13 cellular contexts compared by ENCODE assay signal in genomic region chr14:54444701-54445100, GRCh38. TPM values are rescaled to one million over a fixed set of nuclear protein-coding genes. Genes with fewer than 3 reads are reported as not detected.
"Had no signal": no experiment of that assay in that cellular context is flagged by ENCODE, and none has a peak within 500 bp of the region (broad histone marks: within the 10 kb centered on the region; RNA-seq: fewer than 3 reads in every experiment).

No MANE protein-coding gene starts in this region.

- H3K4me3 ChIP-seq: ascending aorta, cardiac muscle cell, esophagus squamous epithelium, left ventricle myocardium inferior had no signal

- H3K27ac Mint-ChIP-seq: activated naive CD8-positive, alpha-beta T cell treated with anti-CD3 and anti-CD28 coated beads, Interleukin-2, amount 10 ng/mL, durations not matched to agents 7 days and 5 days; activated T-cell treated with anti-CD3 and anti-CD28 coated beads, Interleukin-2, amount 50 U/mL, for 72 hours; T-helper 2 cell treated with Interferon-gamma antibody and Interleukin-4, amounts not matched to agents 5 μg/mL and 100 μg/mL, for 36 hours had no signal

- H3K4me3 Mint-ChIP-seq: activated naive CD8-positive, alpha-beta T cell treated with anti-CD3 and anti-CD28 coated beads, Interleukin-2, amount 10 ng/mL, durations not matched to agents 7 days and 5 days; activated T-cell treated with anti-CD3 and anti-CD28 coated beads, Interleukin-2, amount 50 U/mL, for 72 hours; T-helper 2 cell treated with Interferon-gamma antibody and Interleukin-4, amounts not matched to agents 5 μg/mL and 100 μg/mL, for 36 hours had no signal

- H3K27me3 ChIP-seq: ascending aorta, cardiac muscle cell, esophagus squamous epithelium had no signal

- ATAC-seq: activated CD4-positive, CD25-positive, alpha-beta regulatory T cell treated with anti-CD3 and anti-CD28 coated beads, Interleukin-2, amount 50 U/mL, for 24 hours; activated T-cell treated with anti-CD3 and anti-CD28 coated beads, Interleukin-2, amount 50 U/mL, for 72 hours had no signal

- H3K9me3 Mint-ChIP-seq: activated naive CD8-positive, alpha-beta T cell treated with anti-CD3 and anti-CD28 coated beads, Interleukin-2, amount 10 ng/mL, durations not matched to agents 7 days and 5 days; activated T-cell treated with anti-CD3 and anti-CD28 coated beads, Interleukin-2, amount 50 U/mL, for 72 hours; T-helper 2 cell treated with Interferon-gamma antibody and Interleukin-4, amounts not matched to agents 5 μg/mL and 100 μg/mL, for 36 hours had no signal

- H3K9me3 ChIP-seq: ascending aorta, esophagus squamous epithelium, left ventricle myocardium inferior had no signal

- H3K27ac ChIP-seq: ascending aorta, cardiac muscle cell, left ventricle myocardium inferior had no signal

- DNase-seq: activated CD4-positive, alpha-beta T cell treated with anti-CD3 and anti-CD28 coated beads, Interleukin-2, amount 50 U/mL, for 4 hours; activated CD8-positive, alpha-beta memory T cell treated with anti-CD3 and anti-CD28 coated beads, Interleukin-2, amount 50 U/mL, for 4 hours; activated naive CD8-positive, alpha-beta T cell treated with anti-CD3 and anti-CD28 coated beads, Interleukin-2, amount 10 ng/mL, durations not matched to agents 7 days and 5 days; activated T-cell treated with anti-CD3 and anti-CD28 coated beads, Interleukin-2, amount 50 U/mL, for 72 hours; esophagus squamous epithelium; kidney; left ventricle myocardium inferior; mesendoderm; posterior cingulate gyrus had no signal

- H3K36me3 Mint-ChIP-seq: activated naive CD8-positive, alpha-beta T cell treated with anti-CD3 and anti-CD28 coated beads, Interleukin-2, amount 10 ng/mL, durations not matched to agents 7 days and 5 days had no signal

- H3K36me3 ChIP-seq: ascending aorta, cardiac muscle cell, esophagus squamous epithelium, left ventricle myocardium inferior had no signal

RNA-seq across cellular contexts. Expression of gene CDKN3, which starts 47.9 kb away (rescaled TPM):
- total RNA-seq: ascending aorta had no signal
